Comparison of ENCODE assay signal across 24 cellular contexts in genomic region chr6:76814496-76815458, GRCh38.
DNase-seq lines count a peak whose midpoint lies in the region; ATAC-seq and TF ChIP-seq lines count a peak whose summit lies in the region.
"Had no signal": no experiment of that assay in that cellular context is flagged by ENCODE, and none has a peak within 500 bp of the region (broad histone marks: within the 10 kb centered on the region; RNA-seq: fewer than 3 reads in every experiment).

No MANE protein-coding gene starts in this region.

- 0 out of 3 replicates have a peak, but pooled peaks cover 2% of the 10 kb centered on the region for H3K36me3 Mint-ChIP-seq in GM23338 (ENCODE audit: low read depth)
- no peaks in the 10 kb centered on the region for H3K36me3 Mint-ChIP-seq in nephron (ENCODE audit: low read depth)
- H3K36me3 Mint-ChIP-seq: activated naive CD4-positive, alpha-beta T cell treated with anti-CD3 and anti-CD28 coated beads, Interleukin-2, amount 10 ng/mL, durations not matched to agents 7 days and 5 days; CD4-positive, CD25-positive, alpha-beta regulatory T cell; stimulated activated memory B cell treated with anti-CD40 and anti-IgM and Interleukin-4, amounts not matched to agents 10 μg/mL and 1 μg/mL and 100 μg/mL, for 72 hours had no signal

- no peaks in the 10 kb centered on the region for H3K9me2 ChIP-seq in GM23338 (ENCODE audit: insufficient read depth)

- H3K27me3 Mint-ChIP-seq in GM23338 (ENCODE audit: insufficient read depth, low read depth, poor library complexity), result no peaks in the 10 kb centered on the region
- no peaks in the 10 kb centered on the region for H3K27me3 Mint-ChIP-seq in nephron (ENCODE audit: low read depth)
- H3K27me3 Mint-ChIP-seq: activated naive CD4-positive, alpha-beta T cell treated with anti-CD3 and anti-CD28 coated beads, Interleukin-2, amount 10 ng/mL, durations not matched to agents 7 days and 5 days; CD4-positive, CD25-positive, alpha-beta regulatory T cell; progenitor cell of endocrine pancreas; stimulated activated memory B cell treated with anti-CD40 and anti-IgM and Interleukin-4, amounts not matched to agents 10 μg/mL and 1 μg/mL and 100 μg/mL, for 72 hours had no signal

- H3K36me3 ChIP-seq in GM23338 (ENCODE audit: insufficient read depth) (no peaks in the 10 kb centered on the region), adipocyte (ENCODE audit: control insufficient read depth, insufficient read depth, low read length, severe bottlenecking) (no peaks in the 10 kb centered on the region), cardiac muscle cell (no peaks in the 10 kb centered on the region)
- H3K36me3 ChIP-seq: colonic mucosa had no signal

- no peak for DNase-seq in GM23338 (ENCODE audit: low spot score)
- DNase-seq in adipocyte (ENCODE audit: low read depth), result peak; percentile 43
- DNase-seq in cardiac muscle cell (ENCODE audit: low read depth in 1 of 2, low spot score in 1 of 2), result peak; percentile 10 to 63
- no peak for DNase-seq in UCSD-AML1 (lab: John Stamatoyannopoulos, UW; ENCODE audit: unreplicated experiment)
- DNase-seq in MV-4-11 (lab: John Stamatoyannopoulos, UW), result no peak
- no peak for DNase-seq in NK-92 treated with Interleukin-12 subunit alpha and Interleukin-12 subunit beta, amount 100 ng/mL, for 24 hours (lab: John Stamatoyannopoulos, UW)
- no peak for DNase-seq in NCI-H510A (lab: John Stamatoyannopoulos, UW)
- DNase-seq: activated CD4-positive, alpha-beta T cell treated with anti-CD3 and anti-CD28 coated beads for 4 hours; activated naive CD4-positive, alpha-beta T cell treated with anti-CD3 and anti-CD28 coated beads, Interleukin-2, amount 10 ng/mL, durations not matched to agents 7 days and 5 days; CD4-positive, CD25-positive, alpha-beta regulatory T cell; colonic mucosa; DMS153; endodermal cell; GDM1; HCEC 1CT; left cardiac atrium; NCI-H1694; NCI-H774; SHP77; stimulated activated CD4-positive, alpha-beta T cell treated with anti-CD3 and anti-CD28 coated beads, Interleukin-2, amount 100 ng/mL, for 24 hours; T-helper 1 cell had no signal

- H3K4me3 ChIP-seq in GM23338 (no peak overlapping the region), adipocyte (ENCODE audit: low read length) (no peak overlapping the region), cardiac muscle cell (no peak overlapping the region)
- H3K4me3 ChIP-seq: colonic mucosa had no signal

- no peaks in the 10 kb centered on the region for H3K27me3 ChIP-seq in GM23338 (ENCODE audit: insufficient read depth)
- no peaks in the 10 kb centered on the region for H3K27me3 ChIP-seq in adipocyte (replicated peaks; ENCODE audit: control insufficient read depth, insufficient read depth, low read length)
- H3K27me3 ChIP-seq in cardiac muscle cell, result no peaks in the 10 kb centered on the region
- H3K27me3 ChIP-seq: colonic mucosa had no signal

- H3K4me1 ChIP-seq in GM23338 (ENCODE audit: insufficient read depth), result no peaks in the 10 kb centered on the region
- H3K4me1 ChIP-seq in adipocyte (ENCODE audit: control insufficient read depth, insufficient read depth, low read length), result peaks cover 13% of the 10 kb centered on the region
- peaks cover 14% of the 10 kb centered on the region for H3K4me1 ChIP-seq in cardiac muscle cell (ENCODE audit: low read depth)
- H3K4me1 ChIP-seq: colonic mucosa had no signal

- H3K4me3 Mint-ChIP-seq in GM23338 (no peak overlapping the region), nephron (no peak overlapping the region)
- H3K4me3 Mint-ChIP-seq: activated naive CD4-positive, alpha-beta T cell treated with anti-CD3 and anti-CD28 coated beads, Interleukin-2, amount 10 ng/mL, durations not matched to agents 7 days and 5 days; endodermal cell; stimulated activated memory B cell treated with anti-CD40 and anti-IgM and Interleukin-4, amounts not matched to agents 10 μg/mL and 1 μg/mL and 100 μg/mL, for 72 hours had no signal

- ATAC-seq in GM23338, result no peak
- ATAC-seq: stimulated activated memory B cell treated with anti-CD40 and anti-IgM and Interleukin-4, amounts not matched to agents 10 μg/mL and 1 μg/mL and 100 μg/mL, for 72 hours had no signal

- H3K9me3 Mint-ChIP-seq in GM23338, result no peaks in the 10 kb centered on the region
- H3K9me3 Mint-ChIP-seq in nephron, result no peaks in the 10 kb centered on the region
- H3K9me3 Mint-ChIP-seq: endodermal cell; stimulated activated memory B cell treated with anti-CD40 and anti-IgM and Interleukin-4, amounts not matched to agents 10 μg/mL and 1 μg/mL and 100 μg/mL, for 72 hours had no signal

- no peak overlapping the region for H3K9ac ChIP-seq in adipocyte (ENCODE audit: low read length)

- 0 out of 2 replicates have a peak, but pooled peaks cover 4% of the 10 kb centered on the region for H4K20me1 ChIP-seq in GM23338 (replicated peaks; ENCODE audit: insufficient read depth)

- no peak for TF ChIP-seq CTCF in GM23338 (conservative IDR thresholded peaks at IDR 0.05; ENCODE audit: low read depth in 2 of 2)
- no peak for TF ChIP-seq CTCF in cardiac muscle cell (IDR thresholded peaks at IDR 0.05; ENCODE audit: low read depth, low read length)
- TF ChIP-seq CTCF in nephron (IDR thresholded peaks at IDR 0.05; ENCODE audit: unreplicated experiment in 3 of 3), result no peak

- H3K4me2 ChIP-seq in GM23338, result no peak overlapping the region

- H3K9me3 ChIP-seq in adipocyte (ENCODE audit: control insufficient read depth, low read length), result no peaks in the 10 kb centered on the region
- no peaks in the 10 kb centered on the region for H3K9me3 ChIP-seq in cardiac muscle cell (ENCODE audit: low read depth)
- H3K9me3 ChIP-seq: colonic mucosa had no signal

- no peak overlapping the region for H2AFZ ChIP-seq in GM23338

- no peaks in the 10 kb centered on the region for H3F3A ChIP-seq in GM23338 (replicated peaks; ENCODE audit: low read depth)

- H3K79me2 ChIP-seq in GM23338 (replicated peaks; ENCODE audit: insufficient read depth), result no peaks in the 10 kb centered on the region

- no peak overlapping the region for H3K27ac ChIP-seq in GM23338 (ENCODE audit: low read depth)
- H3K27ac ChIP-seq in cardiac muscle cell, result peak overlapping the region; percentile 49
- H3K27ac ChIP-seq: colonic mucosa had no signal

- peaks cover 6% of the 10 kb centered on the region; the same call in 2 of the 3 replicates for H3K4me1 Mint-ChIP-seq in GM23338
- H3K4me1 Mint-ChIP-seq in nephron, result peaks cover 10% of the 10 kb centered on the region
- H3K4me1 Mint-ChIP-seq: activated naive CD4-positive, alpha-beta T cell treated with anti-CD3 and anti-CD28 coated beads, Interleukin-2, amount 10 ng/mL, durations not matched to agents 7 days and 5 days; CD4-positive, CD25-positive, alpha-beta regulatory T cell; stimulated activated memory B cell treated with anti-CD40 and anti-IgM and Interleukin-4, amounts not matched to agents 10 μg/mL and 1 μg/mL and 100 μg/mL, for 72 hours had no signal

- H3K27ac Mint-ChIP-seq in GM23338 (peak overlapping the region; percentile 80), nephron (peak overlapping the region in 2 of 3 experiments; percentile 0 to 1)
- H3K27ac Mint-ChIP-seq: activated naive CD4-positive, alpha-beta T cell treated with anti-CD3 and anti-CD28 coated beads, Interleukin-2, amount 10 ng/mL, durations not matched to agents 7 days and 5 days; CD4-positive, CD25-positive, alpha-beta regulatory T cell; endodermal cell; progenitor cell of endocrine pancreas; stimulated activated memory B cell treated with anti-CD40 and anti-IgM and Interleukin-4, amounts not matched to agents 10 μg/mL and 1 μg/mL and 100 μg/mL, for 72 hours had no signal

TF ChIP-seq in GM23338, 12 proteins besides CTCF, POLR2A, EP300 and RAD21:
- TF ChIP-seq CREB1 (CRISPR knock-in tag; IDR thresholded peaks at IDR 0.05; ENCODE audit: low read depth) (no peak), REST (IDR thresholded peaks at IDR 0.05; ENCODE audit: unreplicated experiment) (no peak), NANOG (IDR thresholded peaks at IDR 0.05; ENCODE audit: borderline replicate concordance) (no peak), POLR2AphosphoS5 (IDR thresholded peaks at IDR 0.05; ENCODE audit: low read depth) (no peak)

Comparison
In these comparisons a context has a peak if more than half of its experiments do, and no peak if none do; other contexts are left out.
1. DNase-seq: peak in adipocyte (single experiment) and cardiac muscle cell (2 of 2); none in GM23338 (single experiment), UCSD-AML1 (single experiment), MV-4-11 (single experiment), NK-92 treated with Interleukin-12 subunit alpha and Interleukin-12 subunit beta, amount 100 ng/mL, for 24 hours (single experiment) and NCI-H510A (single experiment).